ENCODE assay signal across 24 cellular contexts in the genomic region with DNA sequence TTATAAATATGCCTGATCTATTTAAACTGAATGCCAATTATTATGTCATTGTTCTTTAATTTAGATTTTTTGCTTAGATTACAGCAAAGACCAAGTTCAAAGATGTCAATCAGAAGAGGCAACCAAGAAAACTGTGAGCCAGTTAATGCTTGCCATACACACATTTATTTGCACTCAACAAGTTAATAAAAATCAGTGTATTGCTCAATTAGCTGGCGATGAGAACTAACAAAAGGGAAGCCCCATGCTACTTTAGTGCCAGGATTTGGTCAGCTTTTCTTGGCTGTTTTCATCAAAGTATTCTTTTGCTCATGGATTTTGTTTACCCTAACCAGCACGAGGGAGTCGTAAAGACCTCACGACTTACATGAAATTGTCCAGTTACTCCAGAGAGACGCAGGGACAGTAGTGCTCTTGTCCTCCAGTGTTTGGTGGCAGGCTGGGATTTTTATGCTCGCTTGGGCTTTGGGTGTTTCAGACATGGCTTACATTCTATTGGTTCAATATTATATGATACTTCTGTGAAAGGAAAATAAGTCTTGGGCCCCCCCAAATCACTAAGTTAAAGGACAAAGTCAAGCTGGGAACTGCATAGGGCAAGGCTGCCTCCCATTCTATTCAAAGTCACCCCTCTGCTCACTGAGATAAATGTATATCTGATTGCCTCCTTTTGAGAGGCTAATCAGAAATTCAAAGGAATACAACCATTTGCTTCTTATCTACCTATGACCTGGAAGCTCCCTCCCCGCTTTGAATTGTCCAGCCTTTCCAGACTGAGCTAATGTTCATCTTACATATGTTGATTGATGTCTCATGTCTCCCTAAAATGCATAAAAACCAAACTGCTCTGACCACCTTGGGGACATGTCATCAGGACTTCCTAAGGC. TPM values are rescaled to one million over a fixed set of nuclear protein-coding genes. Genes with fewer than 3 reads are reported as not detected.
"Had no signal": no experiment of that assay in that cellular context is flagged by ENCODE, and none has a peak within 500 bp of the region (broad histone marks: within the 10 kb centered on the region; RNA-seq: fewer than 3 reads in every experiment).

No MANE protein-coding gene starts in this region.

- H3K9me3 ChIP-seq: gastrocnemius medialis, prostate gland, sigmoid colon, testis had no signal

- H3K27ac ChIP-seq: esophagus squamous epithelium, gastrocnemius medialis, left lung, neural progenitor cell, prostate gland, right atrium auricular region, sigmoid colon, testis, tibial artery had no signal

- H3K4me1 ChIP-seq: esophagus squamous epithelium, gastrocnemius medialis, left lung, neural progenitor cell, prostate gland, right atrium auricular region, sigmoid colon, testis, tibial artery had no signal

- DNase-seq: cerebellar nuclear complex; dermis blood vessel endothelial cell; effector memory CD4-positive, alpha-beta T cell; erythroblast; esophagus squamous epithelium; foreskin fibroblast; gastrocnemius medialis; left lung; mesenchymal stem cell; mucosa of descending colon; naive B cell; sigmoid colon; stimulated activated CD4-positive, alpha-beta T cell treated with anti-CD3 and anti-CD28 coated beads, Interleukin-2, amount 100 ng/mL, for 24 hours; stimulated activated CD4-positive, alpha-beta T cell treated with anti-CD3 and anti-CD28 coated beads, Interleukin-4, amount 100 ng/mL, for 24 hours; stimulated activated naive CD8-positive, alpha-beta T cell treated with anti-CD3 and anti-CD28 coated beads, Interleukin-15, Interleukin-2, amounts not matched to agents 100 U/mL and 50 U/mL, for 24 hours; substantia nigra; testis; tibial artery had no signal

- H3K4me2 ChIP-seq: neural progenitor cell had no signal

- H3K4me3 ChIP-seq: esophagus squamous epithelium, gastrocnemius medialis, left lung, mucosa of descending colon, neural progenitor cell, prostate gland, right atrium auricular region, sigmoid colon, testis, tibial artery had no signal

- H3K9ac ChIP-seq: neural progenitor cell had no signal

- H3K36me3 ChIP-seq: esophagus squamous epithelium, gastrocnemius medialis, left lung, neural progenitor cell, prostate gland, right atrium auricular region, sigmoid colon, tibial artery had no signal

- ATAC-seq: gastrocnemius medialis; left lung; mucosa of descending colon; natural killer cell treated with Interleukin-12 subunit alpha and Interleukin-12 subunit beta and Interleukin-15 and Interleukin-18, amount 100 ng/mL, for 72 hours; stimulated activated memory B cell treated with anti-CD40 and anti-IgM and Interleukin-4, amounts not matched to agents 10 μg/mL and 1 μg/mL and 100 μg/mL, for 72 hours; stimulated activated naive CD8-positive, alpha-beta T cell treated with anti-CD3 and anti-CD28 coated beads, Interleukin-15, Interleukin-2, amounts not matched to agents 100 U/mL and 50 U/mL, for 24 hours had no signal

- H3K27me3 ChIP-seq: right atrium auricular region, testis had no signal

- H2AFZ ChIP-seq: neural progenitor cell had no signal

RNA-seq across cellular contexts. Expression of gene B4GALNT1, which starts 7.4 kb away (rescaled TPM):
- total RNA-seq: dermis blood vessel endothelial cell, lung microvascular endothelial cell had no signal
